Comparison of ENCODE assay signal across 7 cellular contexts in genomic region chr14:69650948-69651369, GRCh38. TPM values are rescaled to one million over a fixed set of nuclear protein-coding genes. Genes with fewer than 3 reads are reported as not detected.
A peak's percentile ranks its signal among the peaks of the same experiment; 100 is the strongest.
DNase-seq lines count a peak whose midpoint lies in the region; ATAC-seq and TF ChIP-seq lines count a peak whose summit lies in the region.

No MANE protein-coding gene starts in this region.

- H3K4me3 Mint-ChIP-seq in activated CD8-positive, alpha-beta T cell treated with anti-CD3 and anti-CD28 coated beads for 36 hours: no peak overlapping the region

- ATAC-seq in HCT116 (no peak), left ventricle myocardium superior (peak; percentile 16), GM19395 (IDR thresholded peaks at IDR 0.05; ENCODE audit: unreplicated experiment) (no peak), HG03342 (IDR thresholded peaks at IDR 0.05; ENCODE audit: unreplicated experiment) (no peak)
- ATAC-seq in activated CD8-positive, alpha-beta T cell treated with anti-CD3 and anti-CD28 coated beads for 36 hours: no peak

- no peaks in the 10 kb centered on the region for H3K27me3 Mint-ChIP-seq in activated CD8-positive, alpha-beta T cell treated with anti-CD3 and anti-CD28 coated beads for 36 hours

- intact Hi-C loops in HCT116 (cut with micrococcal nuclease) (no loop called here), left ventricle myocardium superior (cut with micrococcal nuclease) (no loop called here)
- intact Hi-C loops in activated CD8-positive, alpha-beta T cell treated with anti-CD3 and anti-CD28 coated beads for 36 hours (cut with micrococcal nuclease): no loop called here

- no peaks in the 10 kb centered on the region for H3K9me2 ChIP-seq in HCT116 (ENCODE audit: insufficient read depth)

- CTCF ChIA-PET in HCT116 (lab: Charles Lee): no interaction called here
- CTCF ChIA-PET in activated CD8-positive, alpha-beta T cell treated with anti-CD3 and anti-CD28 coated beads for 36 hours (lab: Charles Lee): interaction anchor here (0.7 kb wide), 1 partner anchor 38 kb away, joined by 3 read pairs; no protein-coding TSS in a partner anchor

- H3K9me3 ChIP-seq in HCT116 (ENCODE audit: control insufficient read depth in 1 of 2, insufficient read depth in 1 of 2, low read depth in 1 of 2, low read length in 2 of 2) (no peaks in the 10 kb centered on the region), smooth muscle cell (replicated peaks; ENCODE audit: low read depth) (no peaks in the 10 kb centered on the region)

- peak overlapping the region; percentile 12 for H3K4me2 ChIP-seq in HCT116 (ENCODE audit: low read length)
- H3K4me2 ChIP-seq in smooth muscle cell: peak overlapping the region; percentile 71

- no peaks in the 10 kb centered on the region for H3K9me3 Mint-ChIP-seq in activated CD8-positive, alpha-beta T cell treated with anti-CD3 and anti-CD28 coated beads for 36 hours

- H3K79me2 ChIP-seq in HCT116 (ENCODE audit: insufficient read depth, low read length): no peaks in the 10 kb centered on the region
- H3K79me2 ChIP-seq in smooth muscle cell (ENCODE audit: low read depth): peaks cover 78% of the 10 kb centered on the region

- H2AFZ ChIP-seq in HCT116 (ENCODE audit: low read depth, low read length, poor library complexity, severe bottlenecking): no peak overlapping the region
- no peak overlapping the region for H2AFZ ChIP-seq in smooth muscle cell (ENCODE audit: low read depth)

- no peaks in the 10 kb centered on the region for H3K27me3 ChIP-seq in HCT116 (ENCODE audit: insufficient read depth, low read length)
- H3K27me3 ChIP-seq in smooth muscle cell (ENCODE audit: low read depth): no peaks in the 10 kb centered on the region

- BruUV-seq in HCT116 (replicated peaks; lab: Mats Ljungman, UMichigan): no TSS peak

- H3K27ac ChIP-seq in HCT116 (ENCODE audit: low read depth, low read length): no peak overlapping the region
- peak overlapping the region; percentile 84 for H3K27ac ChIP-seq in smooth muscle cell (ENCODE audit: low read depth)

- DNase-seq in HCT116 (ENCODE audit: low read depth, low spot score) (no peak), left ventricle myocardium superior (no peak), smooth muscle cell (lab: John Stamatoyannopoulos, UW; ENCODE audit: unreplicated experiment) (no peak), iPS-NIHi7 (ENCODE audit: extremely low spot score) (no peak)
- DNase-seq in activated CD8-positive, alpha-beta T cell treated with anti-CD3 and anti-CD28 coated beads for 36 hours: no peak

- TF ChIP-seq CTCF in HCT116 (IDR thresholded peaks at IDR 0.05 in 2 of 3, conservative IDR thresholded peaks at IDR 0.05 in 1 of 3; ENCODE audit: borderline replicate concordance in 1 of 3, insufficient read depth in 1 of 3, low read depth in 2 of 3, low read length in 2 of 3): no peak
- TF ChIP-seq CTCF in activated CD8-positive, alpha-beta T cell treated with anti-CD3 and anti-CD28 coated beads for 36 hours (IDR thresholded peaks at IDR 0.05): no peak
- no peak for TF ChIP-seq CTCF in smooth muscle cell (IDR thresholded peaks at IDR 0.05; ENCODE audit: borderline replicate concordance, insufficient read depth, poor library complexity, severe bottlenecking)

- POLR2A ChIA-PET in HCT116 (lab: Charles Lee): no interaction called here
- POLR2A ChIA-PET in activated CD8-positive, alpha-beta T cell treated with anti-CD3 and anti-CD28 coated beads for 36 hours (lab: Charles Lee): no interaction called here

- H3K36me3 Mint-ChIP-seq in activated CD8-positive, alpha-beta T cell treated with anti-CD3 and anti-CD28 coated beads for 36 hours (ENCODE audit: low read depth): peaks cover 12% of the 10 kb centered on the region

- no peaks in the 10 kb centered on the region for H4K20me1 ChIP-seq in HCT116 (ENCODE audit: insufficient read depth)
- peaks cover 48% of the 10 kb centered on the region for H4K20me1 ChIP-seq in smooth muscle cell (ENCODE audit: low read depth)

- peaks cover 36% of the 10 kb centered on the region for H3F3A ChIP-seq in smooth muscle cell (ENCODE audit: low read depth)

- H3K36me3 ChIP-seq in HCT116 (ENCODE audit: control insufficient read depth in 1 of 2, insufficient read depth in 2 of 2, low read length in 2 of 2): no peaks in the 10 kb centered on the region
- H3K36me3 ChIP-seq in smooth muscle cell (ENCODE audit: low read depth): no peaks in the 10 kb centered on the region

- H3K4me1 Mint-ChIP-seq in activated CD8-positive, alpha-beta T cell treated with anti-CD3 and anti-CD28 coated beads for 36 hours (ENCODE audit: low read depth): peaks cover 70% of the 10 kb centered on the region

- no peak for TF ChIP-seq RAD21 in HCT116 (IDR thresholded peaks at IDR 0.05; ENCODE audit: low read depth)

- no peak overlapping the region for H3K9ac ChIP-seq in HCT116 (ENCODE audit: low read length)
- H3K9ac ChIP-seq in smooth muscle cell (ENCODE audit: low read depth): peak overlapping the region; percentile 50

- no peak for TF ChIP-seq POLR2A in HCT116 (IDR thresholded peaks at IDR 0.05; ENCODE audit: borderline replicate concordance, extremely low read depth, insufficient read depth, insufficient read length)

- H3K4me3 ChIP-seq in HCT116 (replicated peaks in 1 of 2; ENCODE audit: low read depth in 1 of 2, low read length in 2 of 2): no peak overlapping the region
- no peak overlapping the region for H3K4me3 ChIP-seq in smooth muscle cell

- H3K27ac Mint-ChIP-seq in activated CD8-positive, alpha-beta T cell treated with anti-CD3 and anti-CD28 coated beads for 36 hours: peak overlapping the region; percentile 58

- WGBS in smooth muscle cell (ENCODE audit: low lambda C conversion rate): 37% methylated on average over 3 of the region's 3 CpGs

- RAD21 ChIA-PET in HCT116 (lab: Charles Lee; ENCODE audit: low non-redundant PET in 1 of 2, low total read pairs in 2 of 2, uncharacterized antibody in 2 of 2, unreplicated experiment in 2 of 2): no interaction called here

- H3K4me1 ChIP-seq in HCT116 (ENCODE audit: control insufficient read depth in 1 of 2, insufficient read depth in 2 of 2, low read length in 2 of 2): peaks cover 20 to 51% of the 10 kb centered on the region in 2 experiments
- peaks cover 53% of the 10 kb centered on the region for H3K4me1 ChIP-seq in smooth muscle cell (ENCODE audit: low read depth)

TF ChIP-seq in HCT116, 20 proteins besides CTCF, POLR2A, EP300 and RAD21:
- TF ChIP-seq YY1 (IDR thresholded peaks at IDR 0.05; ENCODE audit: extremely low read depth, insufficient replicate concordance, low read depth, low read length) (no peak), EZH2 (IDR thresholded peaks at IDR 0.05) (no peak), TCF7L2 (IDR thresholded peaks at IDR 0.05; ENCODE audit: borderline replicate concordance, extremely low read depth, insufficient read depth, insufficient read length) (no peak), SRF (IDR thresholded peaks at IDR 0.05; ENCODE audit: low read depth) (no peak), ELF1 (IDR thresholded peaks at IDR 0.05; ENCODE audit: borderline replicate concordance, low read depth) (no peak), CEBPB (IDR thresholded peaks at IDR 0.05; ENCODE audit: low read depth) (no peak), EZH2phosphoT487 (IDR thresholded peaks at IDR 0.05; ENCODE audit: borderline replicate concordance) (no peak), ZFX (IDR thresholded peaks at IDR 0.05) (no peak), EGR1 (IDR thresholded peaks at IDR 0.05; ENCODE audit: low read depth) (no peak), ZNF274 (IDR thresholded peaks at IDR 0.05; ENCODE audit: low read depth, low read length) (no peak)

RNA-seq across cellular contexts. Expression of gene SUSD6, which starts 39.6 kb away (rescaled TPM):
- total RNA-seq in HCT116 (2021; ENCODE audit: unreplicated experiment) (6.4 TPM), left ventricle myocardium superior (21.4 TPM), smooth muscle cell (20.3 and 25.9 TPM in 2 replicates)
- polyA plus RNA-seq in HCT116 (2012): 3.1 and 3.6 TPM in 2 replicates
- 10 to 100 TPM; 35.7 to 36.2 TPM for total RNA-seq in activated CD8-positive, alpha-beta T cell treated with anti-CD3 and anti-CD28 coated beads for 36 hours
- polyA plus RNA-seq in smooth muscle cell: 14.4 and 15.8 TPM in 2 replicates
